9 cellular contexts compared by ENCODE assay signal in the genomic region with DNA sequence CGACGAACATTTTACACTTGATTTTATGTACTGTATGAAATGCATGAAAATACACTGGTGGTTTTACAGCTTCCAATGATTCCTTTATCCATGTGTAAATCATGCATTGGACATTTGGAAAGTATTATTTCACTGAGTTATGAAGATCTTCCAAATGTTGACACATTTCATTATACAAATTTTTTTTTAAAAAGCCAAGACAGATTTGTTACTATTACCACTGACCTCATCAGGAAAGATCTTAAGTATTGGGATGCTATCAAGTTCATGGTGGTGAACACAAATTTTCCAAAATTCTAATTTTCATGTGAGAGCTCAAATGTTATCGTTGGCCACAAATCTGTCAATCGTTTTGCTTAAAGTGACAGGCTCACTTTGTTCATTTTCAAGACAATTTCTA.
"Had no signal": no experiment of that assay in that cellular context is flagged by ENCODE, and none has a peak within 500 bp of the region (broad histone marks: within the 10 kb centered on the region; RNA-seq: fewer than 3 reads in every experiment).

No MANE protein-coding gene starts in this region.

- H3K9me3 Mint-ChIP-seq: GM23338, H9 had no signal

- DNase-seq: H9, HCEC 1CT, KG1 had no signal

- FAIRE-seq: H1, H54 had no signal

- H2AFZ ChIP-seq: GM23338 had no signal

- ATAC-seq: GM23338, HepG2 had no signal

- H3K27ac Mint-ChIP-seq: GM23338, H9, IgD-negative memory B cell had no signal

- H3K4me2 ChIP-seq: GM23338 had no signal

- H3K4me3 ChIP-seq: GM23338 had no signal

- H3K36me3 Mint-ChIP-seq: IgD-negative memory B cell had no signal

- H3K4me1 Mint-ChIP-seq: GM23338, H9, IgD-negative memory B cell had no signal

- H3K4me3 Mint-ChIP-seq: GM23338, H9, IgD-negative memory B cell had no signal

- H3K27ac ChIP-seq: HL-60 had no signal
